Comparison of ENCODE assay signal across 12 cellular contexts in genomic region chr1:111669268-111669667, GRCh38. TPM values are rescaled to one million over a fixed set of nuclear protein-coding genes. Genes with fewer than 3 reads are reported as not detected.
A peak's percentile ranks its signal among the peaks of the same experiment; 100 is the strongest.
DNase-seq lines count a peak whose midpoint lies in the region; TF ChIP-seq lines count a peak whose summit lies in the region.
"Had no signal": no experiment of that assay in that cellular context is flagged by ENCODE, and none has a peak within 500 bp of the region (broad histone marks: within the 10 kb centered on the region; RNA-seq: fewer than 3 reads in every experiment).

No MANE protein-coding gene starts in this region.

- no peaks in the 10 kb centered on the region for H3K9me3 ChIP-seq in MM.1S (replicated peaks; ENCODE audit: insufficient read depth, low read length)
- H3K9me3 ChIP-seq in parathyroid adenoma (ENCODE audit: control insufficient read depth, low read length): no peaks in the 10 kb centered on the region
- no peaks in the 10 kb centered on the region for H3K9me3 ChIP-seq in testis
- no peaks in the 10 kb centered on the region for H3K9me3 ChIP-seq in effector memory CD4-positive, alpha-beta T cell (ENCODE audit: control insufficient read depth, low read length)
- H3K9me3 ChIP-seq: thoracic aorta had no signal

- 47 to 50% methylated on average over 1 of the region's 1 CpG for WGBS in testis, 2 donors

- intact Hi-C loops in testis (cut with DNase I; ENCODE audit: low total_unique reads): no loop called here

- DNase-seq in NCI-H446 (lab: John Stamatoyannopoulos, UW) (peak; percentile 3 to 11), NCI-H446 treated with DMSO at 0.1 percent for 48 hours (lab: John Stamatoyannopoulos, UW) (no peak), MM.1S (no peak), choroid plexus epithelial cell (ENCODE audit: low read depth) (peak; percentile 37), kidney glomerular epithelial cell (lab: John Stamatoyannopoulos, UW) (no peak), testis (no peak)
- no peak for DNase-seq in effector memory CD4-positive, alpha-beta T cell
- DNase-seq: central memory CD4-positive, alpha-beta T cell; KBM-7 had no signal

- H3F3A ChIP-seq in MM.1S (ENCODE audit: insufficient read depth, low read length): no peaks in the 10 kb centered on the region

- no peak for TF ChIP-seq POLR2A in testis (IDR thresholded peaks at IDR 0.05)

- H3K9ac ChIP-seq in MM.1S (ENCODE audit: low read length) (no peak overlapping the region), parathyroid adenoma (no peak overlapping the region)

- no peaks in the 10 kb centered on the region for H3K27me3 ChIP-seq in MM.1S (replicated peaks; ENCODE audit: insufficient read depth, low read length)
- H3K27me3 ChIP-seq in parathyroid adenoma (ENCODE audit: control insufficient read depth, insufficient read depth, low read length): no peaks in the 10 kb centered on the region
- no peaks in the 10 kb centered on the region for H3K27me3 ChIP-seq in testis
- no peaks in the 10 kb centered on the region for H3K27me3 ChIP-seq in effector memory CD4-positive, alpha-beta T cell (replicated peaks; ENCODE audit: control insufficient read depth, insufficient read depth, low read length, poor library complexity, severe bottlenecking)

- no peak overlapping the region for H3K4me3 ChIP-seq in MM.1S (ENCODE audit: low read length)
- no peak overlapping the region for H3K4me3 ChIP-seq in choroid plexus epithelial cell (ENCODE audit: low read depth, low read length)
- no peak overlapping the region for H3K4me3 ChIP-seq in parathyroid adenoma (ENCODE audit: low read depth, low read length)
- H3K4me3 ChIP-seq in testis: no peak overlapping the region
- no peak overlapping the region for H3K4me3 ChIP-seq in effector memory CD4-positive, alpha-beta T cell (ENCODE audit: insufficient read depth, low read depth, low read length, poor library complexity, severe bottlenecking)
- H3K4me3 ChIP-seq: thoracic aorta had no signal

- H3K4me1 ChIP-seq in MM.1S (ENCODE audit: low read length) (peaks cover 25% of the 10 kb centered on the region; the same call in 1 of the 2 replicates), parathyroid adenoma (peaks cover 4% of the 10 kb centered on the region), testis (peaks cover 5% of the 10 kb centered on the region)
- peaks cover 13% of the 10 kb centered on the region for H3K4me1 ChIP-seq in effector memory CD4-positive, alpha-beta T cell (ENCODE audit: control insufficient read depth, insufficient read depth, low read length, poor library complexity, severe bottlenecking)

- H3K27ac ChIP-seq in MM.1S (ENCODE audit: low read length): no peak overlapping the region
- no peak overlapping the region for H3K27ac ChIP-seq in parathyroid adenoma
- no peak overlapping the region for H3K27ac ChIP-seq in testis
- H3K27ac ChIP-seq in effector memory CD4-positive, alpha-beta T cell (ENCODE audit: insufficient read depth, low read length, poor library complexity, severe bottlenecking): no peak overlapping the region
- H3K27ac ChIP-seq: 22Rv1 had no signal

- H3K79me2 ChIP-seq in MM.1S (ENCODE audit: low read length) (peaks cover 70% of the 10 kb centered on the region), parathyroid adenoma (peaks cover 13% of the 10 kb centered on the region)

- no peaks in the 10 kb centered on the region for H3K9me2 ChIP-seq in MM.1S (replicated peaks; ENCODE audit: insufficient read depth, low read length)

- H2AFZ ChIP-seq in MM.1S (ENCODE audit: low read length): no peak overlapping the region
- no peak overlapping the region for H2AFZ ChIP-seq in parathyroid adenoma

- H3K36me3 ChIP-seq in MM.1S (replicated peaks; ENCODE audit: insufficient read depth, low read length) (no peaks in the 10 kb centered on the region), parathyroid adenoma (ENCODE audit: control insufficient read depth, insufficient read depth, low read length) (no peaks in the 10 kb centered on the region), testis (ENCODE audit: low read depth, missing control alignments) (no peaks in the 10 kb centered on the region)
- no peaks in the 10 kb centered on the region for H3K36me3 ChIP-seq in effector memory CD4-positive, alpha-beta T cell (ENCODE audit: control insufficient read depth, insufficient read depth, low read length)
- H3K36me3 ChIP-seq: thoracic aorta had no signal

- H3K4me2 ChIP-seq in MM.1S (ENCODE audit: low read depth, low read length): peak overlapping the region; percentile 18; the same call in 1 of the 2 replicates
- peak overlapping the region; percentile 15 for H3K4me2 ChIP-seq in parathyroid adenoma (ENCODE audit: low read length)

- TF ChIP-seq CTCF in MM.1S (IDR thresholded peaks at IDR 0.05; ENCODE audit: low read length): no peak
- no peak for TF ChIP-seq CTCF in choroid plexus epithelial cell (conservative IDR thresholded peaks at IDR 0.05; ENCODE audit: low read depth, low read length)
- no peak for TF ChIP-seq CTCF in parathyroid adenoma (IDR thresholded peaks at IDR 0.05)
- TF ChIP-seq CTCF in testis (IDR thresholded peaks at IDR 0.05): no peak

- no peaks in the 10 kb centered on the region for H4K20me1 ChIP-seq in MM.1S (ENCODE audit: insufficient read depth, low read length)

RNA-seq across cellular contexts. Expression of gene RAP1A, which starts 49.7 kb away (rescaled TPM):
- total RNA-seq in testis: 10 to 100 TPM; 20.8 to 27.6 TPM
- 42.8 TPM for polyA plus RNA-seq in testis (ENCODE audit: insufficient read depth, low read depth, low replicate concordance)

Comparison
In these comparisons a context has a peak if more than half of its experiments do, and no peak if none do; other contexts are left out.
1. DNase-seq: peak in NCI-H446 (2 of 2) and choroid plexus epithelial cell (single experiment); none in NCI-H446 treated with DMSO at 0.1 percent for 48 hours (single experiment), MM.1S (single experiment), kidney glomerular epithelial cell (single experiment), testis (single experiment) and effector memory CD4-positive, alpha-beta T cell (0 of 3).